Comparison of ENCODE assay signal across 31 cellular contexts in genomic region chr2:159270744-159271379, GRCh38.
"Had no signal": no experiment of that assay in that cellular context is flagged by ENCODE, and none has a peak within 500 bp of the region (broad histone marks: within the 10 kb centered on the region; RNA-seq: fewer than 3 reads in every experiment).

No MANE protein-coding gene starts in this region.

- H3K4me3 ChIP-seq: left lung, lower lobe of right lung, mucosa of descending colon, pancreas, prostate gland, skin epidermis, spleen, suprapubic skin, thoracic aorta, tibial artery, uterus had no signal

- H3K4me3 Mint-ChIP-seq: immature natural killer cell; naive thymus-derived CD4-positive, alpha-beta T cell; natural killer cell treated with Interleukin-12 subunit alpha and Interleukin-12 subunit beta and Interleukin-15 and Interleukin-18, amount 100 ng/mL, for 72 hours; stimulated activated effector memory CD8-positive, alpha-beta T cell treated with anti-CD3 and anti-CD28 coated beads, Interleukin-12 subunit alpha, Interleukin-12 subunit beta, amount 100 ng/mL, for 72 hours; stimulated activated naive CD8-positive, alpha-beta T cell treated with anti-CD3 and anti-CD28 coated beads, Interleukin-15, Interleukin-2, amounts not matched to agents 100 ng/mL and 50 ng/mL, for 24 hours; type B pancreatic cell had no signal

- H3K9me3 Mint-ChIP-seq: immature natural killer cell; natural killer cell treated with Interleukin-12 subunit alpha and Interleukin-12 subunit beta and Interleukin-15 and Interleukin-18, amount 100 ng/mL, for 72 hours; stimulated activated naive CD8-positive, alpha-beta T cell treated with anti-CD3 and anti-CD28 coated beads, Interleukin-15, Interleukin-2, amounts not matched to agents 100 ng/mL and 50 ng/mL, for 24 hours; type B pancreatic cell had no signal

- H3K4me1 ChIP-seq: left lung, pancreas, prostate gland, suprapubic skin, uterus had no signal

- H3K27me3 ChIP-seq: left lung, pancreas, spleen, suprapubic skin, tibial artery, uterus had no signal

- H3K9me3 ChIP-seq: left lung, lower lobe of right lung, mucosa of descending colon, pancreas, prostate gland, suprapubic skin, thoracic aorta, tibial artery, uterus had no signal

- H3K27ac ChIP-seq: left lung, lower lobe of right lung, pancreas, prostate gland, skin epidermis, spleen, suprapubic skin, thoracic aorta, tibial artery, uterus had no signal

- FAIRE-seq: islet of Langerhans, kidney, pancreas had no signal

- H3K36me3 ChIP-seq: pancreas, prostate gland, thoracic aorta, uterus had no signal

- H3K27ac Mint-ChIP-seq: immature natural killer cell; naive thymus-derived CD4-positive, alpha-beta T cell; natural killer cell treated with Interleukin-12 subunit alpha and Interleukin-12 subunit beta and Interleukin-15 and Interleukin-18, amount 100 ng/mL, for 72 hours; stimulated activated effector memory CD8-positive, alpha-beta T cell treated with anti-CD3 and anti-CD28 coated beads, Interleukin-12 subunit alpha, Interleukin-12 subunit beta, amount 100 ng/mL, for 72 hours; stimulated activated naive CD8-positive, alpha-beta T cell treated with anti-CD3 and anti-CD28 coated beads, Interleukin-15, Interleukin-2, amounts not matched to agents 100 ng/mL and 50 ng/mL, for 24 hours; type B pancreatic cell had no signal

- H3K27me3 Mint-ChIP-seq: naive thymus-derived CD4-positive, alpha-beta T cell; natural killer cell treated with Interleukin-12 subunit alpha and Interleukin-12 subunit beta and Interleukin-15 and Interleukin-18, amount 100 ng/mL, for 72 hours; stimulated activated naive CD8-positive, alpha-beta T cell treated with anti-CD3 and anti-CD28 coated beads, Interleukin-15, Interleukin-2, amounts not matched to agents 100 ng/mL and 50 ng/mL, for 24 hours; type B pancreatic cell had no signal

- ATAC-seq: left colon; left lung; lower lobe of right lung; mucosa of descending colon; naive thymus-derived CD4-positive, alpha-beta T cell; natural killer cell treated with Interleukin-12 subunit alpha and Interleukin-12 subunit beta and Interleukin-15 and Interleukin-18, amount 100 ng/mL, for 72 hours; pancreas; right cardiac atrium; sciatic nerve; stimulated activated effector memory CD8-positive, alpha-beta T cell treated with anti-CD3 and anti-CD28 coated beads, Interleukin-12 subunit alpha, Interleukin-12 subunit beta, amount 100 ng/mL, for 72 hours had no signal

- DNase-seq: hypothalamus; immature natural killer cell; kidney; left colon; left lung; lower lobe of right lung; mammary epithelial cell; mesendoderm; midbrain; mucosa of descending colon; naive thymus-derived CD4-positive, alpha-beta T cell; nucleus accumbens; pancreas; posterior cingulate gyrus; retina; right cardiac atrium; spleen; stimulated activated CD4-positive, alpha-beta T cell treated with anti-CD3 and anti-CD28 coated beads, Interleukin-4, amount 100 ng/mL, for 24 hours; stimulated activated naive CD4-positive, alpha-beta T cell; tibial artery; uterus had no signal
